In genomic region chr20:36238760-36239159, GRCh38 we compare ENCODE assay signal across 16 cellular contexts. TPM values are rescaled to one million over a fixed set of nuclear protein-coding genes. Genes with fewer than 3 reads are reported as not detected.
DNase-seq lines count a peak whose midpoint lies in the region; ATAC-seq and TF ChIP-seq lines count a peak whose summit lies in the region.
"Had no signal": no experiment of that assay in that cellular context is flagged by ENCODE, and none has a peak within 500 bp of the region (broad histone marks: within the 10 kb centered on the region; RNA-seq: fewer than 3 reads in every experiment).

No MANE protein-coding gene starts in this region.

- peaks cover 25% of the 10 kb centered on the region for H3K36me3 Mint-ChIP-seq in activated CD4-positive, alpha-beta T cell treated with anti-CD3 and anti-CD28 coated beads, Interleukin-2, amount 10 ng/mL, durations not matched to agents 24 days and 14 days (ENCODE audit: low read depth)
- H3K36me3 Mint-ChIP-seq in activated naive CD8-positive, alpha-beta T cell treated with anti-CD3 and anti-CD28 coated beads, Interleukin-2, amount 50 U/mL, for 24 hours (ENCODE audit: low read depth) = peaks cover 32% of the 10 kb centered on the region
- H3K36me3 Mint-ChIP-seq in naive thymus-derived CD8-positive, alpha-beta T cell = peaks cover 0 to 51% (median 1%) of the 10 kb centered on the region in 3 donors
- H3K36me3 Mint-ChIP-seq: stimulated activated memory B cell treated with anti-CD40 and anti-IgM and Interleukin-4, amounts not matched to agents 10 μg/mL and 1 μg/mL and 100 μg/mL, for 72 hours had no signal

- H3K36me3 ChIP-seq in DND-41 (ENCODE audit: insufficient read depth, low read length) = peaks cover 53% of the 10 kb centered on the region
- peaks cover 30% of the 10 kb centered on the region for H3K36me3 ChIP-seq in effector memory CD4-positive, alpha-beta T cell (ENCODE audit: control insufficient read depth, insufficient read depth, low read length)

- ATAC-seq in DND-41 (ENCODE audit: insufficient read depth, low read depth) = no peak
- no peak for ATAC-seq in activated naive CD8-positive, alpha-beta T cell treated with anti-CD3 and anti-CD28 coated beads, Interleukin-2, amount 50 U/mL, for 24 hours
- no peak for ATAC-seq in naive thymus-derived CD8-positive, alpha-beta T cell
- ATAC-seq: Panc1; stimulated activated memory B cell treated with anti-CD40 and anti-IgM and Interleukin-4, amounts not matched to agents 10 μg/mL and 1 μg/mL and 100 μg/mL, for 72 hours had no signal

- peak overlapping the region; percentile 45 for H3K4me3 Mint-ChIP-seq in activated CD4-positive, alpha-beta T cell treated with anti-CD3 and anti-CD28 coated beads, Interleukin-2, amount 10 ng/mL, durations not matched to agents 24 days and 14 days
- H3K4me3 Mint-ChIP-seq in activated naive CD8-positive, alpha-beta T cell treated with anti-CD3 and anti-CD28 coated beads, Interleukin-2, amount 50 U/mL, for 24 hours = peak overlapping the region; percentile 52
- H3K4me3 Mint-ChIP-seq in naive thymus-derived CD8-positive, alpha-beta T cell = peak overlapping the region; percentile 13 to 83 (median 70)
- H3K4me3 Mint-ChIP-seq: stimulated activated memory B cell treated with anti-CD40 and anti-IgM and Interleukin-4, amounts not matched to agents 10 μg/mL and 1 μg/mL and 100 μg/mL, for 72 hours had no signal

- peaks cover 19% of the 10 kb centered on the region for H3K4me1 Mint-ChIP-seq in activated CD4-positive, alpha-beta T cell treated with anti-CD3 and anti-CD28 coated beads, Interleukin-2, amount 10 ng/mL, durations not matched to agents 24 days and 14 days
- H3K4me1 Mint-ChIP-seq in activated naive CD8-positive, alpha-beta T cell treated with anti-CD3 and anti-CD28 coated beads, Interleukin-2, amount 50 U/mL, for 24 hours = peaks cover 34% of the 10 kb centered on the region
- peaks cover 21 to 57% (median 42%) of the 10 kb centered on the region in 4 donors for H3K4me1 Mint-ChIP-seq in naive thymus-derived CD8-positive, alpha-beta T cell

- no peak overlapping the region for H3K27ac Mint-ChIP-seq in activated CD4-positive, alpha-beta T cell treated with anti-CD3 and anti-CD28 coated beads, Interleukin-2, amount 10 ng/mL, durations not matched to agents 24 days and 14 days
- H3K27ac Mint-ChIP-seq in activated naive CD8-positive, alpha-beta T cell treated with anti-CD3 and anti-CD28 coated beads, Interleukin-2, amount 50 U/mL, for 24 hours = no peak overlapping the region
- H3K27ac Mint-ChIP-seq in naive thymus-derived CD8-positive, alpha-beta T cell = peak overlapping the region in 8 of 10 donors; percentile 9 to 73 (median 58)
- H3K27ac Mint-ChIP-seq: stimulated activated memory B cell treated with anti-CD40 and anti-IgM and Interleukin-4, amounts not matched to agents 10 μg/mL and 1 μg/mL and 100 μg/mL, for 72 hours had no signal

- no peak for TF ChIP-seq CTCF in DND-41 (IDR thresholded peaks at IDR 0.05; ENCODE audit: borderline replicate concordance, extremely low read depth, low read length, poor library complexity, severe bottlenecking)

- H3K4me2 ChIP-seq in DND-41 (ENCODE audit: insufficient read depth, low read length) = 0 out of 2 replicates have a peak overlapping the region, but pooled peaks have one; percentile 76

- H3K4me3 ChIP-seq in DND-41 (ENCODE audit: low read depth in 1 of 2, low read length in 2 of 2) = no peak overlapping the region
- no peak overlapping the region for H3K4me3 ChIP-seq in effector memory CD4-positive, alpha-beta T cell (ENCODE audit: insufficient read depth, low read depth, low read length, poor library complexity, severe bottlenecking)
- H3K4me3 ChIP-seq: esophagus squamous epithelium, SK-N-MC, tibial artery had no signal

- H3K9ac ChIP-seq in DND-41 (ENCODE audit: low read depth, low read length) = no peak overlapping the region

- intact Hi-C loops in activated CD4-positive, alpha-beta T cell treated with anti-CD3 and anti-CD28 coated beads, Interleukin-2, amount 10 ng/mL, durations not matched to agents 24 days and 14 days (cut with micrococcal nuclease) = no loop called here

- H2AFZ ChIP-seq in DND-41 (ENCODE audit: low read depth, low read length) = no peak overlapping the region

- H3K27me3 ChIP-seq in DND-41 (ENCODE audit: insufficient read depth, low read length, poor library complexity) = no peaks in the 10 kb centered on the region
- H3K27me3 ChIP-seq in effector memory CD4-positive, alpha-beta T cell (replicated peaks; ENCODE audit: control insufficient read depth, insufficient read depth, low read length, poor library complexity, severe bottlenecking) = no peaks in the 10 kb centered on the region
- H3K27me3 ChIP-seq: BLaER1 treated with 17β-estradiol and CSF1 and Interleukin-3, amounts not matched to agents 10 nM and 100 nM; esophagus squamous epithelium; tibial artery had no signal

- POLR2A ChIA-PET in naive thymus-derived CD8-positive, alpha-beta T cell (lab: Charles Lee) = no interaction called here

- no peak for DNase-seq in activated CD4-positive, alpha-beta T cell treated with anti-CD3 and anti-CD28 coated beads, Interleukin-2, amount 10 ng/mL, durations not matched to agents 24 days and 14 days
- no peak for DNase-seq in activated CD4-positive, alpha-beta T cell treated with anti-CD3 and anti-CD28 coated beads for 4 hours
- DNase-seq in DND-41 (no peak), NCI-H82 treated with DMSO at 0.1 percent for 48 hours (lab: John Stamatoyannopoulos, UW; ENCODE audit: unreplicated experiment) (no peak)
- no peak for DNase-seq in activated naive CD8-positive, alpha-beta T cell treated with anti-CD3 and anti-CD28 coated beads, Interleukin-2, amount 50 U/mL, for 24 hours
- no peak for DNase-seq in naive thymus-derived CD8-positive, alpha-beta T cell
- DNase-seq in effector memory CD4-positive, alpha-beta T cell = no peak
- no peak for DNase-seq in stimulated activated CD4-positive, alpha-beta T cell treated with anti-CD3 and anti-CD28 coated beads, Interleukin-4, amount 100 ng/mL, for 4 hours
- DNase-seq: esophagus squamous epithelium; NCI-H526; stimulated activated CD4-positive, alpha-beta T cell treated with anti-CD3 and anti-CD28 coated beads, Interleukin-12 subunit alpha, Interleukin-12 subunit beta, amount 100 ng/mL, for 4 hours; tibial artery had no signal

- peaks cover 75% of the 10 kb centered on the region for H3K79me2 ChIP-seq in DND-41 (ENCODE audit: insufficient read depth, low read length)

- peaks cover 1% of the 10 kb centered on the region for H3K27me3 Mint-ChIP-seq in activated CD4-positive, alpha-beta T cell treated with anti-CD3 and anti-CD28 coated beads, Interleukin-2, amount 10 ng/mL, durations not matched to agents 24 days and 14 days
- H3K27me3 Mint-ChIP-seq in activated naive CD8-positive, alpha-beta T cell treated with anti-CD3 and anti-CD28 coated beads, Interleukin-2, amount 50 U/mL, for 24 hours = no peaks in the 10 kb centered on the region
- H3K27me3 Mint-ChIP-seq in naive thymus-derived CD8-positive, alpha-beta T cell = peaks cover 0 to 2% (median 0%) of the 10 kb centered on the region in 5 donors
- H3K27me3 Mint-ChIP-seq: stimulated activated memory B cell treated with anti-CD40 and anti-IgM and Interleukin-4, amounts not matched to agents 10 μg/mL and 1 μg/mL and 100 μg/mL, for 72 hours had no signal

- H3K27ac ChIP-seq in DND-41 (ENCODE audit: low read length) = no peak overlapping the region
- H3K27ac ChIP-seq in effector memory CD4-positive, alpha-beta T cell (ENCODE audit: insufficient read depth, low read length, poor library complexity, severe bottlenecking) = no peak overlapping the region
- H3K27ac ChIP-seq: esophagus squamous epithelium, SK-N-MC, tibial artery had no signal

- H3K4me1 ChIP-seq in DND-41 (ENCODE audit: insufficient read depth, low read length) = peaks cover 40% of the 10 kb centered on the region
- H3K4me1 ChIP-seq in effector memory CD4-positive, alpha-beta T cell (ENCODE audit: control insufficient read depth, insufficient read depth, low read length, poor library complexity, severe bottlenecking) = peaks cover 6% of the 10 kb centered on the region

- no peaks in the 10 kb centered on the region for H3K9me3 Mint-ChIP-seq in activated CD4-positive, alpha-beta T cell treated with anti-CD3 and anti-CD28 coated beads, Interleukin-2, amount 10 ng/mL, durations not matched to agents 24 days and 14 days
- H3K9me3 Mint-ChIP-seq in activated naive CD8-positive, alpha-beta T cell treated with anti-CD3 and anti-CD28 coated beads, Interleukin-2, amount 50 U/mL, for 24 hours = no peaks in the 10 kb centered on the region
- no peaks in the 10 kb centered on the region for H3K9me3 Mint-ChIP-seq in naive thymus-derived CD8-positive, alpha-beta T cell
- H3K9me3 Mint-ChIP-seq: stimulated activated memory B cell treated with anti-CD40 and anti-IgM and Interleukin-4, amounts not matched to agents 10 μg/mL and 1 μg/mL and 100 μg/mL, for 72 hours had no signal

- H4K20me1 ChIP-seq in DND-41 (ENCODE audit: insufficient read depth, low read length) = peaks cover 36% of the 10 kb centered on the region

- no peaks in the 10 kb centered on the region for H3K9me3 ChIP-seq in DND-41 (ENCODE audit: insufficient read depth, low read length, severe bottlenecking)
- no peaks in the 10 kb centered on the region for H3K9me3 ChIP-seq in effector memory CD4-positive, alpha-beta T cell (ENCODE audit: control insufficient read depth, low read length)
- H3K9me3 ChIP-seq: BLaER1 treated with 17β-estradiol and CSF1 and Interleukin-3, amounts not matched to agents 10 nM and 100 nM; esophagus squamous epithelium; tibial artery had no signal

RNA-seq across cellular contexts. Expression of gene AAR2, which starts 2.5 kb away (rescaled TPM):
- 30.7 and 32.6 TPM in 2 replicates for total RNA-seq in activated CD4-positive, alpha-beta T cell treated with anti-CD3 and anti-CD28 coated beads, Interleukin-2, amount 10 ng/mL, durations not matched to agents 24 days and 14 days
- total RNA-seq in naive thymus-derived CD8-positive, alpha-beta T cell = 10 to 100 TPM; 24.8 to 25.7 TPM
- polyA plus RNA-seq in naive thymus-derived CD8-positive, alpha-beta T cell = 10 to 100 TPM; 32.8 to 47.7 (median 41.5) TPM

Comparison
In these comparisons a context has a peak if more than half of its experiments do, and no peak if none do; other contexts are left out.
1. H3K27ac Mint-ChIP-seq: peak in naive thymus-derived CD8-positive, alpha-beta T cell (8 of 10); none in activated CD4-positive, alpha-beta T cell treated with anti-CD3 and anti-CD28 coated beads, Interleukin-2, amount 10 ng/mL, durations not matched to agents 24 days and 14 days (single experiment) and activated naive CD8-positive, alpha-beta T cell treated with anti-CD3 and anti-CD28 coated beads, Interleukin-2, amount 50 U/mL, for 24 hours (single experiment).
2. Peak in every context shown above with its lines, with median percentiles within 50 percentile points of each other: H3K4me3 Mint-ChIP-seq.